ENCODE assay signal across 2 cellular contexts in the genomic region with DNA sequence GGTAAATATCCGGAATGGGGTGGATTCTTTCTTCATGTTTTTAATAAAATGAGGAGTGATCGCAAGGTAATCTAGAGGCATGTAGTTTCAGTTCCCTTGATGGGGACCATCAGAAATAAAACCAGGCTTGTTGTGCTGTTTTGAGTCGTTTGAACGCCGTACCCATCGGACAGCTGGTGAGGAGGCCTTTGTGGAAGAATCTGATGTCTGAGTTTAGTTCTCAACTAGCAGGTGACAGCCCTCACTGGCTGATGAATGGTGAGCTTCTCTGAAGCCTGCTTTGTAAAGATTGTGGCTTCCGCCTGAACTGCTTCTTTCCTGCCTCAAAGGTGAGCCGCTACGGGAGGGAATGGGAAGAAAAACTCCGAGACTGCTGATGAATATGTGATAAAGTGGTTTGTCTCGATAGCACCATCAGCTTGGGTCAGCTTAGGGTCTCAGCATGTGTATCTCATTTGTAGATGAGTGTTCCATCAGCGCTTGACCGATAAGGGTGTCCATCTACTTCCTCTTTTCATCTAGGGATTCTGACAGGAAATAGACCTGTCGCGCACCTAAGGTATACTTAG.
TF ChIP-seq lines count a peak whose summit lies in the region.

No MANE protein-coding gene starts in this region.

TF ChIP-seq in HEK293, 187 proteins besides CTCF, POLR2A, EP300 and RAD21:
- TF ChIP-seq ZNF10 (tag by site-specific recombination; IDR thresholded peaks at IDR 0.05) = 0 out of 2 replicates have a peak, but pooled peaks have one; percentile 50
- no peak for TF ChIP-seq ZNF585B (tag by site-specific recombination; IDR thresholded peaks at IDR 0.05)
- peak; percentile 49 for TF ChIP-seq SCRT2 (tag by site-specific recombination; IDR thresholded peaks at IDR 0.05)

TF ChIP-seq in HepG2, 621 proteins besides CTCF, POLR2A, EP300 and RAD21 (continues in another document):
- TF ChIP-seq ZNF30 (CRISPR knock-in tag; IDR thresholded peaks at IDR 0.05) (no peak), HNRNPH1 (optimal IDR thresholded peaks at IDR 0.05; ENCODE audit: low read depth, low read length) (no peak), ZNF563 (CRISPR knock-in tag; IDR thresholded peaks at IDR 0.05) (no peak), ZNF432 (CRISPR knock-in tag; IDR thresholded peaks at IDR 0.05; ENCODE audit: borderline replicate concordance) (no peak), ZNF326 (CRISPR knock-in tag; IDR thresholded peaks at IDR 0.05; ENCODE audit: borderline replicate concordance) (no peak), RARA (CRISPR knock-in tag; IDR thresholded peaks at IDR 0.05) (no peak), HOXA9 (CRISPR knock-in tag; IDR thresholded peaks at IDR 0.05; ENCODE audit: borderline replicate concordance) (no peak), KLF13 (CRISPR knock-in tag; IDR thresholded peaks at IDR 0.05) (no peak), NFATC3 (CRISPR knock-in tag; IDR thresholded peaks at IDR 0.05) (no peak), ZNF746 (CRISPR knock-in tag; IDR thresholded peaks at IDR 0.05) (no peak), ZFY (CRISPR knock-in tag; IDR thresholded peaks at IDR 0.05) (peak; percentile 11; the same call in 1 of the 2 replicates), IRX3 (CRISPR knock-in tag; IDR thresholded peaks at IDR 0.05; ENCODE audit: borderline replicate concordance, low read depth) (no peak), FOXM1 (CRISPR knock-in tag; IDR thresholded peaks at IDR 0.05) (no peak), ADNP (CRISPR knock-in tag; IDR thresholded peaks at IDR 0.05) (no peak), POLR2G (IDR thresholded peaks at IDR 0.05; ENCODE audit: low read depth, low read length) (0 out of 2 replicates have a peak, but pooled peaks have one; percentile 38), ZFX (CRISPR knock-in tag; IDR thresholded peaks at IDR 0.05; ENCODE audit: low read depth) (no peak), ELF3 (CRISPR knock-in tag; IDR thresholded peaks at IDR 0.05) (peak; percentile 35; the same call in 1 of the 2 replicates), TBX2 (CRISPR knock-in tag; IDR thresholded peaks at IDR 0.05; ENCODE audit: borderline replicate concordance) (no peak), SIX4 (CRISPR knock-in tag; IDR thresholded peaks at IDR 0.05) (no peak), GATAD1 (CRISPR knock-in tag; IDR thresholded peaks at IDR 0.05) (0 out of 2 replicates have a peak, but pooled peaks have one; percentile 30), ZNF598 (CRISPR knock-in tag; IDR thresholded peaks at IDR 0.05; ENCODE audit: borderline replicate concordance) (no peak), ZKSCAN8 (CRISPR knock-in tag; IDR thresholded peaks at IDR 0.05; ENCODE audit: borderline replicate concordance) (no peak), BCL6 (CRISPR knock-in tag; IDR thresholded peaks at IDR 0.05) (0 out of 2 replicates have a peak, but pooled peaks have one; percentile 8), ERF (CRISPR knock-in tag; IDR thresholded peaks at IDR 0.05) (peak; percentile 28; the same call in 1 of the 2 replicates), REPIN1 (CRISPR knock-in tag; IDR thresholded peaks at IDR 0.05; ENCODE audit: borderline replicate concordance, low read depth) (no peak), KDM1A (CRISPR knock-in tag; IDR thresholded peaks at IDR 0.05) (no peak), ZFAT (CRISPR knock-in tag; conservative IDR thresholded peaks at IDR 0.05) (no peak), ZFP90 (CRISPR knock-in tag; IDR thresholded peaks at IDR 0.05; ENCODE audit: borderline replicate concordance) (0 out of 2 replicates have a peak, but pooled peaks have one; percentile 43), ZNF644 (CRISPR knock-in tag; IDR thresholded peaks at IDR 0.05; ENCODE audit: low read depth) (no peak), RORA (CRISPR knock-in tag; IDR thresholded peaks at IDR 0.05) (no peak), SAP130 (CRISPR knock-in tag; IDR thresholded peaks at IDR 0.05; ENCODE audit: low read depth) (peak; percentile 15; the same call in 1 of the 2 replicates), MBNL3 (CRISPR knock-in tag; conservative IDR thresholded peaks at IDR 0.05) (no peak)
- TF ChIP-seq, protein P1, sequence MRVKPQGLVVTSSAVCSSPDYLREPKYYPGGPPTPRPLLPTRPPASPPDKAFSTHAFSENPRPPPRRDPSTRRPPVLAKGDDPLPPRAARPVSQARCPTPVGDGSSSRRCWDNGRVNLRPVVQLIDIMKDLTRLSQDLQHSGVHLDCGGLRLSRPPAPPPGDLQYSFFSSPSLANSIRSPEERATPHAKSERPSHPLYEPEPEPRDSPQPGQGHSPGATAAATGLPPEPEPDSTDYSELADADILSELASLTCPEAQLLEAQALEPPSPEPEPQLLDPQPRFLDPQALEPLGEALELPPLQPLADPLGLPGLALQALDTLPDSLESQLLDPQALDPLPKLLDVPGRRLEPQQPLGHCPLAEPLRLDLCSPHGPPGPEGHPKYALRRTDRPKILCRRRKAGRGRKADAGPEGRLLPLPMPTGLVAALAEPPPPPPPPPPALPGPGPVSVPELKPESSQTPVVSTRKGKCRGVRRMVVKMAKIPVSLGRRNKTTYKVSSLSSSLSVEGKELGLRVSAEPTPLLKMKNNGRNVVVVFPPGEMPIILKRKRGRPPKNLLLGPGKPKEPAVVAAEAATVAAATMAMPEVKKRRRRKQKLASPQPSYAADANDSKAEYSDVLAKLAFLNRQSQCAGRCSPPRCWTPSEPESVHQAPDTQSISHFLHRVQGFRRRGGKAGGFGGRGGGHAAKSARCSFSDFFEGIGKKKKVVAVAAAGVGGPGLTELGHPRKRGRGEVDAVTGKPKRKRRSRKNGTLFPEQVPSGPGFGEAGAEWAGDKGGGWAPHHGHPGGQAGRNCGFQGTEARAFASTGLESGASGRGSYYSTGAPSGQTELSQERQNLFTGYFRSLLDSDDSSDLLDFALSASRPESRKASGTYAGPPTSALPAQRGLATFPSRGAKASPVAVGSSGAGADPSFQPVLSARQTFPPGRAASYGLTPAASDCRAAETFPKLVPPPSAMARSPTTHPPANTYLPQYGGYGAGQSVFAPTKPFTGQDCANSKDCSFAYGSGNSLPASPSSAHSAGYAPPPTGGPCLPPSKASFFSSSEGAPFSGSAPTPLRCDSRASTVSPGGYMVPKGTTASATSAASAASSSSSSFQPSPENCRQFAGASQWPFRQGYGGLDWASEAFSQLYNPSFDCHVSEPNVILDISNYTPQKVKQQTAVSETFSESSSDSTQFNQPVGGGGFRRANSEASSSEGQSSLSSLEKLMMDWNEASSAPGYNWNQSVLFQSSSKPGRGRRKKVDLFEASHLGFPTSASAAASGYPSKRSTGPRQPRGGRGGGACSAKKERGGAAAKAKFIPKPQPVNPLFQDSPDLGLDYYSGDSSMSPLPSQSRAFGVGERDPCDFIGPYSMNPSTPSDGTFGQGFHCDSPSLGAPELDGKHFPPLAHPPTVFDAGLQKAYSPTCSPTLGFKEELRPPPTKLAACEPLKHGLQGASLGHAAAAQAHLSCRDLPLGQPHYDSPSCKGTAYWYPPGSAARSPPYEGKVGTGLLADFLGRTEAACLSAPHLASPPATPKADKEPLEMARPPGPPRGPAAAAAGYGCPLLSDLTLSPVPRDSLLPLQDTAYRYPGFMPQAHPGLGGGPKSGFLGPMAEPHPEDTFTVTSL (CRISPR knock-in tag; IDR thresholded peaks at IDR 0.05; ENCODE audit: borderline replicate concordance) = no peak
- TF ChIP-seq, protein P2, sequence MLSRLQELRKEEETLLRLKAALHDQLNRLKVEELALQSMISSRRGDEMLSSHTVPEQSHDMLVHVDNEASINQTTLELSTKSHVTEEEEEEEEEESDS (CRISPR knock-in tag; IDR thresholded peaks at IDR 0.05; ENCODE audit: borderline replicate concordance) = no peak
- TF ChIP-seq, protein P3, sequence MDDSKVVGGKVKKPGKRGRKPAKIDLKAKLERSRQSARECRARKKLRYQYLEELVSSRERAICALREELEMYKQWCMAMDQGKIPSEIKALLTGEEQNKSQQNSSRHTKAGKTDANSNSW (CRISPR knock-in tag; IDR thresholded peaks at IDR 0.05; ENCODE audit: borderline replicate concordance) = no peak
- TF ChIP-seq, protein P4, sequence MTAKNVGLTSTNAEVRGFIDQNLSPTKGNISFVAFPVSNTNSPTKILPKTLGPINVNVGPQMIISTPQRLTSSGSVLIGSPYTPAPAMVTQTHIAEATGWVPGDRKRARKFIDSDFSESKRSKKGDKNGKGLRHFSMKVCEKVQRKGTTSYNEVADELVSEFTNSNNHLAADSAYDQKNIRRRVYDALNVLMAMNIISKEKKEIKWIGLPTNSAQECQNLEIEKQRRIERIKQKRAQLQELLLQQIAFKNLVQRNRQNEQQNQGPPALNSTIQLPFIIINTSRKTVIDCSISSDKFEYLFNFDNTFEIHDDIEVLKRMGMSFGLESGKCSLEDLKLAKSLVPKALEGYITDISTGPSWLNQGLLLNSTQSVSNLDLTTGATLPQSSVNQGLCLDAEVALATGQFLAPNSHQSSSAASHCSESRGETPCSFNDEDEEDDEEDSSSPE (CRISPR knock-in tag; IDR thresholded peaks at IDR 0.05) = no peak
- TF ChIP-seq, protein P5, sequence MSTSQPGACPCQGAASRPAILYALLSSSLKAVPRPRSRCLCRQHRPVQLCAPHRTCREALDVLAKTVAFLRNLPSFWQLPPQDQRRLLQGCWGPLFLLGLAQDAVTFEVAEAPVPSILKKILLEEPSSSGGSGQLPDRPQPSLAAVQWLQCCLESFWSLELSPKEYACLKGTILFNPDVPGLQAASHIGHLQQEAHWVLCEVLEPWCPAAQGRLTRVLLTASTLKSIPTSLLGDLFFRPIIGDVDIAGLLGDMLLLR (CRISPR knock-in tag; IDR thresholded peaks at IDR 0.05) = no peak
- TF ChIP-seq, protein P6, sequence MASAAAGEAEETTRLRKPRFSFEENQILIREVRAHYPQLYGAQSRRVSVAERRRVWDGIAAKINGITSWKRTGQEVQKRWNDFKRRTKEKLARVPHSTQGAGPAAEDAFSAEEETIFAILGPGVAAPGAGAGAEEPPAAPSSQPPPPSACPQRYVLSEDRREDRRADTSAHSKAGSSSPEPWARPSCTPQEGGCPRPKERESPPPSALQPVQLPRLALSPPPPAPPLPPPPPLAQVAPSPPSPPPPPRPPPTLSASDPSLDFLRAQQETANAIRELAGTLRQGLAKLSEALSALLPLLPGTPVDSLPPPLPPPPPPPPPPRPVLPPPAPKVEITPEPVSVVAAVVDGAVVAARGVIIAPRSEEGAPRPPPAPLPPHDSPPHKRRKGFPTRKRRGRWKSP (CRISPR knock-in tag; IDR thresholded peaks at IDR 0.05) = no peak
- TF ChIP-seq, protein P7, sequence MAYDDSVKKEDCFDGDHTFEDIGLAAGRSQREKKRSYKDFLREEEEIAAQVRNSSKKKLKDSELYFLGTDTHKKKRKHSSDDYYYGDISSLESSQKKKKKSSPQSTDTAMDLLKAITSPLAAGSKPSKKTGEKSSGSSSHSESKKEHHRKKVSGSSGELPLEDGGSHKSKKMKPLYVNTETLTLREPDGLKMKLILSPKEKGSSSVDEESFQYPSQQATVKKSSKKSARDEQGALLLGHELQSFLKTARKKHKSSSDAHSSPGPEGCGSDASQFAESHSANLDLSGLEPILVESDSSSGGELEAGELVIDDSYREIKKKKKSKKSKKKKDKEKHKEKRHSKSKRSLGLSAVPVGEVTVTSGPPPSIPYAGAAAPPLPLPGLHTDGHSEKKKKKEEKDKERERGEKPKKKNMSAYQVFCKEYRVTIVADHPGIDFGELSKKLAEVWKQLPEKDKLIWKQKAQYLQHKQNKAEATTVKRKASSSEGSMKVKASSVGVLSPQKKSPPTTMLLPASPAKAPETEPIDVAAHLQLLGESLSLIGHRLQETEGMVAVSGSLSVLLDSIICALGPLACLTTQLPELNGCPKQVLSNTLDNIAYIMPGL (CRISPR knock-in tag; IDR thresholded peaks at IDR 0.05; ENCODE audit: borderline replicate concordance in 1 of 2, low read depth in 1 of 2) = 0 out of 4 replicates have a peak, but pooled peaks of 1 of the 2 experiments have one; percentile 30
- TF ChIP-seq, protein P8, sequence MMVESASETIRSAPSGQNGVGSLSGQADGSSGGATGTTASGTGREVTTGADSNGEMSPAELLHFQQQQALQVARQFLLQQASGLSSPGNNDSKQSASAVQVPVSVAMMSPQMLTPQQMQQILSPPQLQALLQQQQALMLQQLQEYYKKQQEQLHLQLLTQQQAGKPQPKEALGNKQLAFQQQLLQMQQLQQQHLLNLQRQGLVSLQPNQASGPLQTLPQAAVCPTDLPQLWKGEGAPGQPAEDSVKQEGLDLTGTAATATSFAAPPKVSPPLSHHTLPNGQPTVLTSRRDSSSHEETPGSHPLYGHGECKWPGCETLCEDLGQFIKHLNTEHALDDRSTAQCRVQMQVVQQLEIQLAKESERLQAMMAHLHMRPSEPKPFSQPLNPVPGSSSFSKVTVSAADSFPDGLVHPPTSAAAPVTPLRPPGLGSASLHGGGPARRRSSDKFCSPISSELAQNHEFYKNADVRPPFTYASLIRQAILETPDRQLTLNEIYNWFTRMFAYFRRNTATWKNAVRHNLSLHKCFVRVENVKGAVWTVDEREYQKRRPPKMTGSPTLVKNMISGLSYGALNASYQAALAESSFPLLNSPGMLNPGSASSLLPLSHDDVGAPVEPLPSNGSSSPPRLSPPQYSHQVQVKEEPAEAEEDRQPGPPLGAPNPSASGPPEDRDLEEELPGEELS (CRISPR knock-in tag; IDR thresholded peaks at IDR 0.05) = no peak
- TF ChIP-seq, protein P9, sequence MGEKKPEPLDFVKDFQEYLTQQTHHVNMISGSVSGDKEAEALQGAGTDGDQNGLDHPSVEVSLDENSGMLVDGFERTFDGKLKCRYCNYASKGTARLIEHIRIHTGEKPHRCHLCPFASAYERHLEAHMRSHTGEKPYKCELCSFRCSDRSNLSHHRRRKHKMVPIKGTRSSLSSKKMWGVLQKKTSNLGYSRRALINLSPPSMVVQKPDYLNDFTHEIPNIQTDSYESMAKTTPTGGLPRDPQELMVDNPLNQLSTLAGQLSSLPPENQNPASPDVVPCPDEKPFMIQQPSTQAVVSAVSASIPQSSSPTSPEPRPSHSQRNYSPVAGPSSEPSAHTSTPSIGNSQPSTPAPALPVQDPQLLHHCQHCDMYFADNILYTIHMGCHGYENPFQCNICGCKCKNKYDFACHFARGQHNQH (CRISPR knock-in tag; IDR thresholded peaks at IDR 0.05) = 0 out of 2 replicates have a peak, but pooled peaks have one; percentile 19
- TF ChIP-seq, protein P10, sequence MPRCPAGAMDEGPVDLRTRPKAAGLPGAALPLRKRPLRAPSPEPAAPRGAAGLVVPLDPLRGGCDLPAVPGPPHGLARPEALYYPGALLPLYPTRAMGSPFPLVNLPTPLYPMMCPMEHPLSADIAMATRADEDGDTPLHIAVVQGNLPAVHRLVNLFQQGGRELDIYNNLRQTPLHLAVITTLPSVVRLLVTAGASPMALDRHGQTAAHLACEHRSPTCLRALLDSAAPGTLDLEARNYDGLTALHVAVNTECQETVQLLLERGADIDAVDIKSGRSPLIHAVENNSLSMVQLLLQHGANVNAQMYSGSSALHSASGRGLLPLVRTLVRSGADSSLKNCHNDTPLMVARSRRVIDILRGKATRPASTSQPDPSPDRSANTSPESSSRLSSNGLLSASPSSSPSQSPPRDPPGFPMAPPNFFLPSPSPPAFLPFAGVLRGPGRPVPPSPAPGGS (CRISPR knock-in tag; IDR thresholded peaks at IDR 0.05) = 0 out of 2 replicates have a peak, but pooled peaks have one; percentile 26
- TF ChIP-seq, protein P11, sequence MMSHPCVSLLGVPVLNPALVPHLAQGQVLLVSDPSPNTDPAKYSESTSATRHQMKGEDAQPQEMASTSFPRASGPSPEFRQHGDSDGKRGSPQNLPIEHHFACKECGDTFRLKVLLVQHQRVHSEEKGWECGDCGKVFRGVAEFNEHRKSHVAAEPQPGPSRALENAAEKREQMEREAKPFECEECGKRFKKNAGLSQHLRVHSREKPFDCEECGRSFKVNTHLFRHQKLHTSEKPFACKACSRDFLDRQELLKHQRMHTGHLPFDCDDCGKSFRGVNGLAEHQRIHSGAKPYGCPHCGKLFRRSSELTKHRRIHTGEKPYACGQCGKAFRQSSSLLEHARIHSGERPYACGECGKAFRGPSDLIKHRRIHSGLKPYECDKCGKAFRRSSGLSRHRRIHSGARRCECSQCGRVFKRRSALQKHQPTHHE (CRISPR knock-in tag; IDR thresholded peaks at IDR 0.05; ENCODE audit: borderline replicate concordance) = no peak
- TF ChIP-seq, protein P12, sequence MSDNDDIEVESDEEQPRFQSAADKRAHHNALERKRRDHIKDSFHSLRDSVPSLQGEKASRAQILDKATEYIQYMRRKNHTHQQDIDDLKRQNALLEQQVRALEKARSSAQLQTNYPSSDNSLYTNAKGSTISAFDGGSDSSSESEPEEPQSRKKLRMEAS (IDR thresholded peaks at IDR 0.05) = no peak
